In genomic region chr13:85228692-85229091, GRCh38 we compare ENCODE assay signal across 29 cellular contexts.
"Had no signal": no experiment of that assay in that cellular context is flagged by ENCODE, and none has a peak within 500 bp of the region (broad histone marks: within the 10 kb centered on the region; RNA-seq: fewer than 3 reads in every experiment).

No MANE protein-coding gene starts in this region.

- H3K27me3 ChIP-seq: neutrophil, ovary, spleen, thyroid gland, tibial nerve, upper lobe of left lung, vagina had no signal

- H3K4me3 Mint-ChIP-seq: naive thymus-derived CD8-positive, alpha-beta T cell; natural killer cell treated with Interleukin-12 subunit alpha and Interleukin-12 subunit beta and Interleukin-15 and Interleukin-18, amount 100 ng/mL, for 72 hours; nephron progenitor cell; neural crest cell; stimulated activated memory B cell treated with anti-CD40 and anti-IgM and Interleukin-4, amounts not matched to agents 10 μg/mL and 1 μg/mL and 100 μg/mL, for 72 hours; stimulated activated naive CD8-positive, alpha-beta T cell treated with anti-CD3 and anti-CD28 coated beads, Interleukin-15, amount 100 ng/mL, for 72 hours had no signal

- DNase-seq: naive thymus-derived CD8-positive, alpha-beta T cell; nephron progenitor cell; nucleus accumbens; ovary; psoas muscle; right cardiac atrium; spleen; stimulated activated CD4-positive, alpha-beta T cell treated with anti-CD3 and anti-CD28 coated beads, Interleukin-12 subunit alpha, Interleukin-12 subunit beta, amount 100 ng/mL, for 4 hours; stimulated activated CD4-positive, alpha-beta T cell treated with anti-CD3 and anti-CD28 coated beads, Interleukin-1b, Interleukin-23, amount 100 ng/mL, for 48 hours; stimulated activated CD4-positive, alpha-beta T cell treated with anti-CD3 and anti-CD28 coated beads, Interleukin-4, amount 100 ng/mL, for 1 hour; stimulated activated CD4-positive, alpha-beta T cell treated with anti-CD3 and anti-CD28 coated beads, Interleukin-4, amount 100 ng/mL, for 4 hours; stimulated activated CD8-positive, alpha-beta memory T cell treated with anti-CD3 and anti-CD28 coated beads, Interleukin-4, amount 100 ng/mL, for 48 hours; stimulated activated naive CD4-positive, alpha-beta T cell; stimulated activated naive CD8-positive, alpha-beta T cell treated with anti-CD3 and anti-CD28 coated beads, Interleukin-15, amount 100 ng/mL, for 72 hours; stimulated activated naive CD8-positive, alpha-beta T cell treated with anti-CD3 and anti-CD28 coated beads, Interleukin-15, Interleukin-2, amounts not matched to agents 100 U/mL and 50 U/mL, for 24 hours; thyroid gland; upper lobe of left lung had no signal

- H3K36me3 Mint-ChIP-seq: natural killer cell treated with Interleukin-12 subunit alpha and Interleukin-12 subunit beta and Interleukin-15 and Interleukin-18, amount 100 ng/mL, for 72 hours; stimulated activated memory B cell treated with anti-CD40 and anti-IgM and Interleukin-4, amounts not matched to agents 10 μg/mL and 1 μg/mL and 100 μg/mL, for 72 hours had no signal

- H3K9ac ChIP-seq: parathyroid adenoma had no signal

- ATAC-seq: naive thymus-derived CD8-positive, alpha-beta T cell; natural killer cell treated with Interleukin-12 subunit alpha and Interleukin-12 subunit beta and Interleukin-15 and Interleukin-18, amount 100 ng/mL, for 72 hours; psoas muscle; right cardiac atrium; sciatic nerve; stimulated activated memory B cell treated with anti-CD40 and anti-IgM and Interleukin-4, amounts not matched to agents 10 μg/mL and 1 μg/mL and 100 μg/mL, for 72 hours; stimulated activated naive CD8-positive, alpha-beta T cell treated with anti-CD3 and anti-CD28 coated beads, Interleukin-15, amount 100 ng/mL, for 72 hours; stimulated activated naive CD8-positive, alpha-beta T cell treated with anti-CD3 and anti-CD28 coated beads, Interleukin-15, Interleukin-2, amounts not matched to agents 100 U/mL and 50 U/mL, for 24 hours had no signal

- H3K9me3 ChIP-seq: neutrophil, ovary, spleen, thoracic aorta, thyroid gland, tibial nerve, upper lobe of left lung, vagina had no signal

- H3K4me3 ChIP-seq: ovary, psoas muscle, skin epidermis, smooth muscle cell, spleen, thoracic aorta, thyroid gland, tibial nerve, upper lobe of left lung, vagina had no signal

- H3K27ac ChIP-seq: neutrophil, ovary, parathyroid adenoma, psoas muscle, skin epidermis, spleen, thoracic aorta, thyroid gland, tibial nerve, upper lobe of left lung, vagina had no signal

- H3K9me3 Mint-ChIP-seq: nephron progenitor cell; stimulated activated memory B cell treated with anti-CD40 and anti-IgM and Interleukin-4, amounts not matched to agents 10 μg/mL and 1 μg/mL and 100 μg/mL, for 72 hours had no signal

- H3K4me1 ChIP-seq: parathyroid adenoma, psoas muscle, spleen, thyroid gland, upper lobe of left lung, vagina had no signal

- H3K36me3 ChIP-seq: neutrophil, ovary, spleen, thoracic aorta, thyroid gland, tibial nerve, upper lobe of left lung, vagina had no signal

- H3K27me3 Mint-ChIP-seq: naive thymus-derived CD8-positive, alpha-beta T cell; natural killer cell treated with Interleukin-12 subunit alpha and Interleukin-12 subunit beta and Interleukin-15 and Interleukin-18, amount 100 ng/mL, for 72 hours; progenitor cell of endocrine pancreas; stimulated activated memory B cell treated with anti-CD40 and anti-IgM and Interleukin-4, amounts not matched to agents 10 μg/mL and 1 μg/mL and 100 μg/mL, for 72 hours; stimulated activated naive CD8-positive, alpha-beta T cell treated with anti-CD3 and anti-CD28 coated beads, Interleukin-15, amount 100 ng/mL, for 72 hours had no signal

- H3K79me2 ChIP-seq: parathyroid adenoma had no signal

- H3K4me1 Mint-ChIP-seq: naive thymus-derived CD8-positive, alpha-beta T cell; nephron progenitor cell; stimulated activated memory B cell treated with anti-CD40 and anti-IgM and Interleukin-4, amounts not matched to agents 10 μg/mL and 1 μg/mL and 100 μg/mL, for 72 hours; stimulated activated naive CD8-positive, alpha-beta T cell treated with anti-CD3 and anti-CD28 coated beads, Interleukin-15, amount 100 ng/mL, for 72 hours had no signal

- H3K4me2 ChIP-seq: smooth muscle cell had no signal

- H2AFZ ChIP-seq: parathyroid adenoma had no signal

- H3K27ac Mint-ChIP-seq: naive thymus-derived CD8-positive, alpha-beta T cell; natural killer cell treated with Interleukin-12 subunit alpha and Interleukin-12 subunit beta and Interleukin-15 and Interleukin-18, amount 100 ng/mL, for 72 hours; nephron progenitor cell; progenitor cell of endocrine pancreas; stimulated activated memory B cell treated with anti-CD40 and anti-IgM and Interleukin-4, amounts not matched to agents 10 μg/mL and 1 μg/mL and 100 μg/mL, for 72 hours; stimulated activated naive CD8-positive, alpha-beta T cell treated with anti-CD3 and anti-CD28 coated beads, Interleukin-15, amount 100 ng/mL, for 72 hours had no signal
